8 cellular contexts compared by ENCODE assay signal in genomic region chr16:51150894-51151320, GRCh38. TPM values are rescaled to one million over a fixed set of nuclear protein-coding genes. Genes with fewer than 3 reads are reported as not detected.
DNase-seq lines count a peak whose midpoint lies in the region; FAIRE-seq and TF ChIP-seq lines count a peak whose summit lies in the region.

Gene SALL1, minus strand, starts transcription at chr16:51151270. Its CDS starts 29 bp downstream, at chr16:51151241.

- in situ Hi-C loops in astrocyte of the cerebellum (cut with HindIII; ENCODE audit: low sequenced_read_pairs), result no loop called here

- no peaks in the 10 kb centered on the region for H3K9me3 ChIP-seq in keratinocyte (ENCODE audit: control insufficient read depth, low read depth, low read length)

- peak within 1 kb of the TSS; percentile 90 for H3K4me3 ChIP-seq in H7 (ENCODE audit: insufficient read depth, low read depth, low read length)
- H3K4me3 ChIP-seq in astrocyte of the cerebellum (ENCODE audit: low read depth, low read length), result peak within 1 kb of the TSS; percentile 58
- peak within 1 kb of the TSS in 2 of 3 experiments; percentile 27 to 32 for H3K4me3 ChIP-seq in keratinocyte (ENCODE audit: control insufficient read depth in 2 of 3, extremely low read depth in 1 of 3, insufficient read depth in 2 of 3, low read depth in 1 of 3, low read length in 3 of 3)
- H3K4me3 ChIP-seq in skin epidermis, result peak within 1 kb of the TSS; percentile 14 to 37 (median 33)

- no peaks in the 10 kb centered on the region for H3K79me2 ChIP-seq in keratinocyte (ENCODE audit: control insufficient read depth, insufficient read depth, low read length)

- no peaks in the 10 kb centered on the region for H3K9me1 ChIP-seq in keratinocyte (ENCODE audit: control insufficient read depth, extremely low read depth, insufficient read depth, low read length)

- peaks cover 7% of the 10 kb centered on the region for H3K4me1 ChIP-seq in keratinocyte (ENCODE audit: control insufficient read depth, extremely low read depth, insufficient read depth, low read length)

- DNase-seq in H7, result no peak
- DNase-seq in astrocyte of the cerebellum (ENCODE audit: low read depth), result no peak
- no peak for DNase-seq in keratinocyte (ENCODE audit: low read depth, low spot score)
- DNase-seq in DMS79 (lab: John Stamatoyannopoulos, UW), result no peak
- DNase-seq in SKM-1 treated with dmso at 0.1 percent for 144 hours (lab: John Stamatoyannopoulos, UW; ENCODE audit: unreplicated experiment), result no peak
- no peak for DNase-seq in ecto neural progenitor cell (ENCODE audit: low spot score)
- no peak for DNase-seq in NCI-H2081 treated with DMSO at 0.1 percent for 48 hours (lab: John Stamatoyannopoulos, UW)

- H2AFZ ChIP-seq in keratinocyte (ENCODE audit: control insufficient read depth, low read length), result no peak within 1 kb of the TSS

- no peaks in the 10 kb centered on the region for H4K20me1 ChIP-seq in keratinocyte (ENCODE audit: control insufficient read depth, extremely low read depth, insufficient read depth, low read length)

- H3K9ac ChIP-seq in keratinocyte (ENCODE audit: control insufficient read depth, extremely low read depth, insufficient read depth, low read length), result no peak within 1 kb of the TSS

- H3K36me3 ChIP-seq in H7 (replicated peaks; ENCODE audit: control insufficient read depth, insufficient read depth, low read length), result no peaks in the 10 kb centered on the region
- H3K36me3 ChIP-seq in keratinocyte (ENCODE audit: control insufficient read depth in 2 of 2, extremely low read depth in 1 of 2, insufficient read depth in 2 of 2, low read length in 2 of 2), result no peaks in the 10 kb centered on the region

- TF ChIP-seq CTCF in astrocyte of the cerebellum (IDR thresholded peaks at IDR 0.05; ENCODE audit: low read depth, low read length, missing control alignments), result no peak
- TF ChIP-seq CTCF in keratinocyte (optimal IDR thresholded peaks at IDR 0.05 in 1 of 3, IDR thresholded peaks at IDR 0.05 in 1 of 3, conservative IDR thresholded peaks at IDR 0.05 in 1 of 3; ENCODE audit: extremely low read depth in 1 of 3, insufficient read depth in 2 of 3, low read length in 3 of 3), result no peak

- H3K4me2 ChIP-seq in keratinocyte (ENCODE audit: control insufficient read depth, extremely low read depth, insufficient read depth, low read depth, low read length), result peak within 1 kb of the TSS; percentile 45

- H3K27me3 ChIP-seq in H7 (ENCODE audit: control insufficient read depth, insufficient read depth, low read length), result peaks cover 42% of the 10 kb centered on the region
- peaks cover 91% of the 10 kb centered on the region for H3K27me3 ChIP-seq in keratinocyte (ENCODE audit: control insufficient read depth, extremely low read depth, insufficient read depth, low read length)

- dilution Hi-C loops in keratinocyte (cut with MboI; ENCODE audit: extremely low pct_ligation_motif_present, low sequenced_read_pairs), result no loop called here

- no peak for FAIRE-seq in keratinocyte (lab: Jason Lieb, UNC)

- H3K27ac ChIP-seq in keratinocyte (ENCODE audit: control insufficient read depth, insufficient read depth, low read length), result no peak within 1 kb of the TSS
- peak within 1 kb of the TSS in 10 of 21 experiments; percentile 26 to 81 (median 60) for H3K27ac ChIP-seq in skin epidermis

RNA-seq across cellular contexts. Expression of gene SALL1, which starts in this region (rescaled TPM):
- 33.4 and 38.2 TPM in 2 replicates for total RNA-seq in H7 (2014; rRNA removed; shearing (Covaris generic))
- polyA plus RNA-seq in keratinocyte, result 0.02 TPM in 1 of 3 replicates, not detected in the others
- not detected for polyA plus RNA-seq in keratinocyte (2011; ENCODE audit: low read depth)
- 0.01 TPM in 1 of 2 replicates, not detected in the other for polyA plus RNA-seq in keratinocyte (2011; cell fraction: cytosol; rRNA removed)
- 0.04 TPM in 1 of 2 replicates, not detected in the other for polyA plus RNA-seq in keratinocyte (2011; cell fraction: nucleus; rRNA removed)
- not detected in 2 replicates for polyA plus RNA-seq in keratinocyte (2012; ENCODE audit: low replicate concordance)
- not detected in 3 replicates for polyA minus RNA-seq in keratinocyte
- polyA minus RNA-seq in keratinocyte (2011; cell fraction: cytosol; rRNA and poly(A)+ RNA removed), result not detected
- polyA minus RNA-seq in keratinocyte (2011; cell fraction: nucleus; rRNA and poly(A)+ RNA removed), result not detected in 2 replicates

Comparison
In these comparisons a context has a peak if more than half of its experiments do, and no peak if none do; other contexts are left out.
1. H3K4me3 ChIP-seq: peak in every context shown above with its lines; median percentile 90 in H7; 58 in astrocyte of the cerebellum; 33 in skin epidermis; 30 in keratinocyte.